9 cellular contexts compared by ENCODE assay signal in the genomic region with DNA sequence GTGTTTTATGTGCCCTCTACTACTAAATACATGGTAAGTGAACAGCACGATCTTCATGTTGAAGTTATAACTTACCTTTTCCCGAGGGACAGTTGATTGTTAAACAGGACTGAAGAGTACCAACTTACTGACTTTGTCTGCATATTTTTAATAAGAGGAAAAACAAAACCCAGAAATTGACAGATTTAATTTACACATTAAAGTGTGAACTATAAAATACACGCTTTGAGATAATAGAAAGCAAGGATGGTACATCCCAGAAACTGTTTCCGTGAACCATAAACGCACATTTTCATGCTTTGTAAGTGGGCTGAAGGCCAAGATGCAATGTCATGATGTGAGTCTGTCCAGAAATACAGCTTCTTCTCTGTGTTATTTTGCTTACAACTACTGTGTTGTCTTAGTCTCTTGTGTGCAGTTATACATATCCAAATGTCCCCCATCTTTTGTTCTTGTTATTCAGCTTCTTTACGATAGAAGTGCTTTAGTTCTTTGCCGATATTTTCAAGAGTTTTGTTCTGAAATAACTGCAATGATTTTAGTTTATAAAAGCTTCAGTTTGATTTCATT.
DNase-seq lines count a peak whose midpoint lies in the region; ATAC-seq and TF ChIP-seq lines count a peak whose summit lies in the region.
"Had no signal": no experiment of that assay in that cellular context is flagged by ENCODE, and none has a peak within 500 bp of the region (broad histone marks: within the 10 kb centered on the region; RNA-seq: fewer than 3 reads in every experiment).

No MANE protein-coding gene starts in this region.

- peaks cover 27% of the 10 kb centered on the region for H3K4me1 Mint-ChIP-seq in stimulated activated naive CD8-positive, alpha-beta T cell treated with anti-CD3 and anti-CD28 coated beads, Interleukin-15, Interleukin-2, amounts not matched to agents 100 ng/mL and 50 ng/mL, for 24 hours (ENCODE audit: low read depth)

- H4K20me1 ChIP-seq in fibroblast of lung (ENCODE audit: control insufficient read depth, extremely low read depth, insufficient read depth, low read length), result no peaks in the 10 kb centered on the region

- H3K9ac ChIP-seq in fibroblast of lung (ENCODE audit: insufficient read depth, low read length), result no peak overlapping the region

- no peak for DNase-seq in stimulated activated naive CD8-positive, alpha-beta T cell treated with anti-CD3 and anti-CD28 coated beads, Interleukin-15, Interleukin-2, amounts not matched to agents 100 U/mL and 50 U/mL, for 24 hours
- DNase-seq in SJCRH30 (peak in 1 of 2 experiments; percentile 32), fibroblast of lung (ENCODE audit: low read depth in 2 of 2) (peak; percentile 25 to 53), globus pallidus (ENCODE audit: low spot score) (no peak), posterior cingulate gyrus (no peak)

- WGBS in urinary bladder, result 29% methylated on average over 7 of the region's 7 CpGs

- ATAC-seq in stimulated activated naive CD8-positive, alpha-beta T cell treated with anti-CD3 and anti-CD28 coated beads, Interleukin-15, Interleukin-2, amounts not matched to agents 100 U/mL and 50 U/mL, for 24 hours, result no peak
- no peak for ATAC-seq in GM21515 (IDR thresholded peaks at IDR 0.05; ENCODE audit: unreplicated experiment)

- TF ChIP-seq CTCF in fibroblast of lung (conservative IDR thresholded peaks at IDR 0.05 in 1 of 2, IDR thresholded peaks at IDR 0.05 in 1 of 2; ENCODE audit: low read depth in 1 of 2, low read length in 2 of 2), result no peak

- H3K36me3 Mint-ChIP-seq in stimulated activated naive CD8-positive, alpha-beta T cell treated with anti-CD3 and anti-CD28 coated beads, Interleukin-15, Interleukin-2, amounts not matched to agents 100 ng/mL and 50 ng/mL, for 24 hours (ENCODE audit: low read depth), result peaks cover 36% of the 10 kb centered on the region

- H3K27ac Mint-ChIP-seq in stimulated activated naive CD8-positive, alpha-beta T cell treated with anti-CD3 and anti-CD28 coated beads, Interleukin-15, Interleukin-2, amounts not matched to agents 100 ng/mL and 50 ng/mL, for 24 hours, result peak overlapping the region; percentile 55

- no peak overlapping the region for H3K4me3 Mint-ChIP-seq in stimulated activated naive CD8-positive, alpha-beta T cell treated with anti-CD3 and anti-CD28 coated beads, Interleukin-15, Interleukin-2, amounts not matched to agents 100 ng/mL and 50 ng/mL, for 24 hours
- H3K4me3 Mint-ChIP-seq: T-helper 1 cell treated with Interleukin-12 subunit alpha and Interleukin-12 subunit beta and Interleukin-4 antibody, amounts not matched to agents 30 μg/mL and 1 μg/mL, for 36 hours had no signal

- no peak overlapping the region for H2AFZ ChIP-seq in fibroblast of lung (ENCODE audit: low read length)

- H3K4me3 ChIP-seq in SJCRH30, result no peak overlapping the region
- peak overlapping the region in 1 of 4 experiments; percentile 4 for H3K4me3 ChIP-seq in fibroblast of lung (replicated peaks in 1 of 4; ENCODE audit: control extremely low read depth in 1 of 4, insufficient read depth in 1 of 4, low read depth in 3 of 4, low read length in 4 of 4)
- H3K4me3 ChIP-seq in urinary bladder (ENCODE audit: low read depth, low read length), result no peak overlapping the region

- H3K4me1 ChIP-seq in SJCRH30 (peaks cover 27% of the 10 kb centered on the region), fibroblast of lung (ENCODE audit: control insufficient read depth, extremely low read depth, insufficient read depth, low read length) (peaks cover 13% of the 10 kb centered on the region), urinary bladder (ENCODE audit: insufficient read depth) (no peaks in the 10 kb centered on the region)

- no peaks in the 10 kb centered on the region for H3K27me3 ChIP-seq in SJCRH30
- H3K27me3 ChIP-seq in fibroblast of lung (ENCODE audit: control insufficient read depth, insufficient read depth, low read length), result no peaks in the 10 kb centered on the region

- H3K27ac ChIP-seq in SJCRH30 (peak overlapping the region; percentile 5; the same call in 1 of the 2 replicates), fibroblast of lung (ENCODE audit: insufficient read depth, low read length) (no peak overlapping the region), urinary bladder (ENCODE audit: low read depth) (peak overlapping the region; percentile 64)

- intact Hi-C loops in posterior cingulate gyrus (cut with DNase I), result loop anchor here (2.0 kb wide), 1 partner anchor 227 kb away; no protein-coding TSS in a partner anchor

- peak overlapping the region; percentile 28 for H3K4me2 ChIP-seq in fibroblast of lung (ENCODE audit: extremely low read depth, insufficient read depth, low read length)

- H3K36me3 ChIP-seq in SJCRH30 (peaks cover 13% of the 10 kb centered on the region), fibroblast of lung (ENCODE audit: control insufficient read depth, insufficient read depth, low read length) (no peaks in the 10 kb centered on the region), urinary bladder (ENCODE audit: insufficient read depth) (no peaks in the 10 kb centered on the region)

- H3K9me3 ChIP-seq in SJCRH30 (replicated peaks) (no peaks in the 10 kb centered on the region), fibroblast of lung (ENCODE audit: control insufficient read depth, insufficient read depth, low read depth, low read length) (no peaks in the 10 kb centered on the region)

- no peaks in the 10 kb centered on the region for H3K27me3 Mint-ChIP-seq in stimulated activated naive CD8-positive, alpha-beta T cell treated with anti-CD3 and anti-CD28 coated beads, Interleukin-15, Interleukin-2, amounts not matched to agents 100 ng/mL and 50 ng/mL, for 24 hours

- no peaks in the 10 kb centered on the region for H3K9me3 Mint-ChIP-seq in stimulated activated naive CD8-positive, alpha-beta T cell treated with anti-CD3 and anti-CD28 coated beads, Interleukin-15, Interleukin-2, amounts not matched to agents 100 ng/mL and 50 ng/mL, for 24 hours
- H3K9me3 Mint-ChIP-seq: T-helper 1 cell treated with Interleukin-12 subunit alpha and Interleukin-12 subunit beta and Interleukin-4 antibody, amounts not matched to agents 30 μg/mL and 1 μg/mL, for 36 hours had no signal

- H3K79me2 ChIP-seq in fibroblast of lung (ENCODE audit: control insufficient read depth, insufficient read depth, low read length), result no peaks in the 10 kb centered on the region

Comparison
In these comparisons a context has a peak if more than half of its experiments do, and no peak if none do; other contexts are left out.
1. DNase-seq: peak in fibroblast of lung (2 of 2); none in stimulated activated naive CD8-positive, alpha-beta T cell treated with anti-CD3 and anti-CD28 coated beads, Interleukin-15, Interleukin-2, amounts not matched to agents 100 U/mL and 50 U/mL, for 24 hours (single experiment), globus pallidus (single experiment) and posterior cingulate gyrus (0 of 10).